8 cellular contexts compared by ENCODE assay signal in the genomic region with DNA sequence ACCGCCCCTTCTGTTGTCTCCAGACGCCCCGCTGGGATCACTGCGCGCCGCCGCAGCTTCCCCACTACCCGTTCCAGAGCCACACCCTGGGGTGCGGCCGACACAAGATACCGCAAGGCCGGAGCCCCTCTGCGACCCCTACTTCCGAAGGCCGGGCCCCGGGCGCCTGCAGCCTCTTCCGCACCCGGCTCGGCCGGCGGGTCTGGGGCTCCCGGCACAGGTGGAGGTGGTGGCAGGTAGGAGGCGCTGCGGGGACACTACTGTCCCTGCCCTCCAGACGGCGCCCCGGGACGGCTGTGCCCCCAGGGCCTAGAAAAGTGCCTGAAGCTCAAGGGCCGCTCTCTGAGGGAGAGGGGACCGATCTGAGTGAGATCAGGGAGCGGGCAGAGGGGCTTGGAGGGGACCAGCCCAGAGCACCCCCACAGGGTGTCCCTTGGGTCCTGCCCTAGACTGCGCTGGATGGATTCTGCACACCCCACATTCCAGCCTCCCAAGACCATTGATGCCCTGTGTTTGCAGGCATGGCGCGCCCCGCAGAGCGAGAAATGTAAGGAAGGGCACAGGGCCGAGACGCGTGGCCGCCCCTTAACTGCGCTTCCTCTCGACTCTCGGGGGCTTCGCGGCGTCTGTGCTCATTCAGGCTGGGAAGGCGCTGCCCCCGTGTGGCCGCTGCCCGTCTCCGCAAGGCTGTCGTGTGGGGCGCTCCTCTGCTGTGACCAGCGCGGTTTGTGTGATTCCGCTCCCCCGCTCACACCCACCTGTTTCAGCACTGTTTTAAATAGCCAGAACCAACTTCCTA.
DNase-seq lines count a peak whose midpoint lies in the region; ATAC-seq, FAIRE-seq and TF ChIP-seq lines count a peak whose summit lies in the region.

No MANE protein-coding gene starts in this region.

- no peaks in the 10 kb centered on the region for H3K79me2 ChIP-seq in HepG2 (ENCODE audit: insufficient read depth, low read length)

- POLR2A ChIA-PET in HepG2 (lab: Yijun Ruan, JAX): interaction anchor here (1.0 kb wide), 1 partner anchor 130 kb away, joined by 3 read pairs; no protein-coding TSS in a partner anchor

- TF ChIP-seq RAD21 in HepG2 (CRISPR knock-in tag; IDR thresholded peaks at IDR 0.05): peak; percentile 98

- intact Hi-C loops in HepG2 (cut with micrococcal nuclease; ENCODE audit: unreplicated experiment): loop anchor here (1.0 to 2.0 kb wide), 4 partner anchors 146 to 364 kb away; no protein-coding TSS in a partner anchor

- no peaks in the 10 kb centered on the region for H3K36me3 ChIP-seq in HepG2 (replicated peaks in 1 of 2; ENCODE audit: control insufficient read depth in 1 of 2, insufficient read depth in 2 of 2, low read length in 2 of 2)

- ATAC-seq in GM18907 (IDR thresholded peaks at IDR 0.05; ENCODE audit: unreplicated experiment): peak; percentile 88
- peak; percentile 82 for ATAC-seq in HG03159 (IDR thresholded peaks at IDR 0.05; ENCODE audit: unreplicated experiment)
- peak; percentile 83 for ATAC-seq in HepG2

- in situ Hi-C loops in ACHN (cut with HindIII; ENCODE audit: low pct_ligation_motif_present, low pct_unique_long_range_greater_than_20kb, low sequenced_read_pairs) (no loop called here), HepG2 (cut with HindIII; ENCODE audit: extremely low pct_ligation_motif_present, low pct_unique_long_range_greater_than_20kb) (loop anchor here (5.0 to 10.0 kb wide), 2 partner anchors 290 to 362 kb away; no protein-coding TSS in a partner anchor)

- peak; percentile 98 for TF ChIP-seq CTCF in HepG2 (CRISPR knock-in tag; IDR thresholded peaks at IDR 0.05)

- H3K9me3 ChIP-seq in HepG2 (ENCODE audit: low read length): peaks cover 7% of the 10 kb centered on the region; the same call in 1 of the 2 replicates

- BruUV-seq in HepG2 (replicated peaks; lab: Mats Ljungman, UMichigan): no TSS peak

- TF ChIP-seq EP300 in HepG2 (IDR thresholded peaks at IDR 0.05; ENCODE audit: low read depth in 2 of 2, low read length in 2 of 2) (no peak), HepG2 (CRISPR knock-in tag; IDR thresholded peaks at IDR 0.05; ENCODE audit: borderline replicate concordance) (no peak; the same call in none of the 2 replicates)

- WGBS in HepG2 (ENCODE audit: low lambda C conversion rate): 75% methylated on average over 50 of the region's 58 CpGs

- H2AFZ ChIP-seq in HepG2 (ENCODE audit: low read length): no peak overlapping the region

- H3K4me2 ChIP-seq in HepG2 (ENCODE audit: low read depth, low read length): peak overlapping the region; percentile 48

- H3K27me3 ChIP-seq in HepG2 (ENCODE audit: control insufficient read depth in 1 of 2, insufficient read depth in 2 of 2, low read length in 2 of 2): no peaks in the 10 kb centered on the region

- peak overlapping the region; percentile 4; the same call in 1 of the 2 replicates for H3K9ac ChIP-seq in HepG2 (ENCODE audit: insufficient read depth, low read depth, low read length)

- CTCF ChIA-PET in HepG2 (lab: Yijun Ruan, JAX; ENCODE audit: low intra/inter-chr PET ratio, low total read pairs): interaction anchor here (1.7 to 3.3 kb wide), 4 partner anchors 147 to 364 kb away, joined by 9 to 37 read pairs (median 12); a partner anchor contains a TSS

- H3K4me1 ChIP-seq in HepG2 (ENCODE audit: insufficient read depth, low read length): peaks cover 28% of the 10 kb centered on the region

- H4K20me1 ChIP-seq in HepG2 (ENCODE audit: insufficient read depth, low read length): no peaks in the 10 kb centered on the region

- no peak for TF ChIP-seq POLR2A in HepG2 (IDR thresholded peaks at IDR 0.05; ENCODE audit: insufficient read depth in 1 of 2, low read depth in 2 of 2, low read length in 2 of 2)

- FAIRE-seq in HepG2 (lab: Jason Lieb, UNC): no peak

- H3K27ac ChIP-seq in HepG2 (ENCODE audit: extremely low read length, insufficient read depth, low read length): no peak overlapping the region

- H3K4me3 ChIP-seq in HepG2 (replicated peaks in 1 of 3; ENCODE audit: insufficient read depth in 1 of 3, low read depth in 2 of 3, low read length in 3 of 3): peak overlapping the region in 1 of 3 experiments; percentile 34; a peak in 1 of 6 replicates

- peak; percentile 86 for DNase-seq in ACHN
- peak; percentile 39 for DNase-seq in NCI-H510A (lab: John Stamatoyannopoulos, UW)
- peak; percentile 39 for DNase-seq in activated CD4-positive, alpha-beta T cell treated with anti-CD3 and anti-CD28 coated beads, Interleukin-2, amount 50 U/mL, for 24 hours (ENCODE audit: low read depth in 1 of 2, low spot score in 1 of 2)
- peak; percentile 38 to 83 for DNase-seq in dermis microvascular lymphatic vessel endothelial cell (ENCODE audit: low read depth in 2 of 2)
- peak; percentile 47 for DNase-seq in HepG2 (ENCODE audit: low spot score)
- DNase-seq in stimulated activated CD4-positive, alpha-beta T cell treated with anti-CD3 and anti-CD28 coated beads, Interleukin-2, amount 100 ng/mL, for 24 hours: peak; percentile 67 to 77

TF ChIP-seq in HepG2, 621 proteins besides CTCF, POLR2A, EP300 and RAD21 (continues in another document):
- TF ChIP-seq SOX6 (IDR thresholded peaks at IDR 0.05) (no peak), SOX6 (CRISPR knock-in tag; IDR thresholded peaks at IDR 0.05) (peak; percentile 31; the same call in 1 of the 2 replicates), NFRKB (IDR thresholded peaks at IDR 0.05) (no peak), ZBTB7A (CRISPR knock-in tag; IDR thresholded peaks at IDR 0.05) (peak; percentile 85; the same call in 1 of the 2 replicates), ZNF598 (CRISPR knock-in tag; IDR thresholded peaks at IDR 0.05; ENCODE audit: borderline replicate concordance) (no peak), ZMYM4 (CRISPR knock-in tag; IDR thresholded peaks at IDR 0.05) (peak; percentile 67), ZNF781 (CRISPR knock-in tag; IDR thresholded peaks at IDR 0.05; ENCODE audit: borderline replicate concordance, not compliant biosample characterization) (peak; percentile 45), CBX2 (IDR thresholded peaks at IDR 0.05; ENCODE audit: low read depth, low read length) (no peak), CBX2 (CRISPR knock-in tag; IDR thresholded peaks at IDR 0.05; ENCODE audit: low read depth) (no peak), IKZF4 (CRISPR knock-in tag; IDR thresholded peaks at IDR 0.05; ENCODE audit: borderline replicate concordance, low read depth, not compliant biosample characterization) (peak; percentile 56), NFIC (IDR thresholded peaks at IDR 0.05; ENCODE audit: low read length) (no peak)
- TF ChIP-seq, protein P1, sequence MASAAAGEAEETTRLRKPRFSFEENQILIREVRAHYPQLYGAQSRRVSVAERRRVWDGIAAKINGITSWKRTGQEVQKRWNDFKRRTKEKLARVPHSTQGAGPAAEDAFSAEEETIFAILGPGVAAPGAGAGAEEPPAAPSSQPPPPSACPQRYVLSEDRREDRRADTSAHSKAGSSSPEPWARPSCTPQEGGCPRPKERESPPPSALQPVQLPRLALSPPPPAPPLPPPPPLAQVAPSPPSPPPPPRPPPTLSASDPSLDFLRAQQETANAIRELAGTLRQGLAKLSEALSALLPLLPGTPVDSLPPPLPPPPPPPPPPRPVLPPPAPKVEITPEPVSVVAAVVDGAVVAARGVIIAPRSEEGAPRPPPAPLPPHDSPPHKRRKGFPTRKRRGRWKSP (CRISPR knock-in tag; IDR thresholded peaks at IDR 0.05): 0 out of 2 replicates have a peak, but pooled peaks have one; percentile 25
- TF ChIP-seq, protein P2, sequence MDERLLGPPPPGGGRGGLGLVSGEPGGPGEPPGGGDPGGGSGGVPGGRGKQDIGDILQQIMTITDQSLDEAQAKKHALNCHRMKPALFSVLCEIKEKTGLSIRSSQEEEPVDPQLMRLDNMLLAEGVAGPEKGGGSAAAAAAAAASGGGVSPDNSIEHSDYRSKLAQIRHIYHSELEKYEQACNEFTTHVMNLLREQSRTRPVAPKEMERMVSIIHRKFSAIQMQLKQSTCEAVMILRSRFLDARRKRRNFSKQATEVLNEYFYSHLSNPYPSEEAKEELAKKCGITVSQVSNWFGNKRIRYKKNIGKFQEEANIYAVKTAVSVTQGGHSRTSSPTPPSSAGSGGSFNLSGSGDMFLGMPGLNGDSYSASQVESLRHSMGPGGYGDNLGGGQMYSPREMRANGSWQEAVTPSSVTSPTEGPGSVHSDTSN (CRISPR knock-in tag; IDR thresholded peaks at IDR 0.05): no peak
- TF ChIP-seq, protein P3, sequence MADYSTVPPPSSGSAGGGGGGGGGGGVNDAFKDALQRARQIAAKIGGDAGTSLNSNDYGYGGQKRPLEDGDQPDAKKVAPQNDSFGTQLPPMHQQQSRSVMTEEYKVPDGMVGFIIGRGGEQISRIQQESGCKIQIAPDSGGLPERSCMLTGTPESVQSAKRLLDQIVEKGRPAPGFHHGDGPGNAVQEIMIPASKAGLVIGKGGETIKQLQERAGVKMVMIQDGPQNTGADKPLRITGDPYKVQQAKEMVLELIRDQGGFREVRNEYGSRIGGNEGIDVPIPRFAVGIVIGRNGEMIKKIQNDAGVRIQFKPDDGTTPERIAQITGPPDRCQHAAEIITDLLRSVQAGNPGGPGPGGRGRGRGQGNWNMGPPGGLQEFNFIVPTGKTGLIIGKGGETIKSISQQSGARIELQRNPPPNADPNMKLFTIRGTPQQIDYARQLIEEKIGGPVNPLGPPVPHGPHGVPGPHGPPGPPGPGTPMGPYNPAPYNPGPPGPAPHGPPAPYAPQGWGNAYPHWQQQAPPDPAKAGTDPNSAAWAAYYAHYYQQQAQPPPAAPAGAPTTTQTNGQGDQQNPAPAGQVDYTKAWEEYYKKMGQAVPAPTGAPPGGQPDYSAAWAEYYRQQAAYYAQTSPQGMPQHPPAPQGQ (CRISPR knock-in tag; IDR thresholded peaks at IDR 0.05; ENCODE audit: borderline replicate concordance): no peak
- TF ChIP-seq, protein P4, sequence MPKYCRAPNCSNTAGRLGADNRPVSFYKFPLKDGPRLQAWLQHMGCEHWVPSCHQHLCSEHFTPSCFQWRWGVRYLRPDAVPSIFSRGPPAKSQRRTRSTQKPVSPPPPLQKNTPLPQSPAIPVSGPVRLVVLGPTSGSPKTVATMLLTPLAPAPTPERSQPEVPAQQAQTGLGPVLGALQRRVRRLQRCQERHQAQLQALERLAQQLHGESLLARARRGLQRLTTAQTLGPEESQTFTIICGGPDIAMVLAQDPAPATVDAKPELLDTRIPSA (CRISPR knock-in tag; IDR thresholded peaks at IDR 0.05; ENCODE audit: borderline replicate concordance): no peak
- TF ChIP-seq, protein P5, sequence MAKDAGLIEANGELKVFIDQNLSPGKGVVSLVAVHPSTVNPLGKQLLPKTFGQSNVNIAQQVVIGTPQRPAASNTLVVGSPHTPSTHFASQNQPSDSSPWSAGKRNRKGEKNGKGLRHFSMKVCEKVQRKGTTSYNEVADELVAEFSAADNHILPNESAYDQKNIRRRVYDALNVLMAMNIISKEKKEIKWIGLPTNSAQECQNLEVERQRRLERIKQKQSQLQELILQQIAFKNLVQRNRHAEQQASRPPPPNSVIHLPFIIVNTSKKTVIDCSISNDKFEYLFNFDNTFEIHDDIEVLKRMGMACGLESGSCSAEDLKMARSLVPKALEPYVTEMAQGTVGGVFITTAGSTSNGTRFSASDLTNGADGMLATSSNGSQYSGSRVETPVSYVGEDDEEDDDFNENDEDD (CRISPR knock-in tag; IDR thresholded peaks at IDR 0.05; ENCODE audit: borderline replicate concordance): 0 out of 2 replicates have a peak, but pooled peaks have one; percentile 25
